Comparison of ENCODE assay signal across 30 cellular contexts in the genomic region with DNA sequence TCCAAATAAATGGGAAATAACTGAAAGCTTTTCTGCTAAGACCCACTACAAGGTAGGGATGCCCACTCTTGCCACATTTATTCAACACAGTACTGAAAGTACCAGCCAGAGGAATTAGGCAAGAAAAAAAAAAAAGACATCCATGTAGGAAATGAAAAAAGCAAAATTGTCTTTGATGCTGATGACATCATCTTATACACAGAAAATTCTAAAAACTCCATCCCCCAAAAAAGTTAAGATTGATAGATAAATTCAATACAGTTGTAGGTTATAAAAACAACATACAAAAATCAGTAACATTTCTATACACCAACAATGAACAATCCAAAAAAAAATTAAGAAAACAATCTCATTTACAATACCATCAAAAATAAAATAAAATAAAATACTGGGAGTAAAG.
"Had no signal": no experiment of that assay in that cellular context is flagged by ENCODE, and none has a peak within 500 bp of the region (broad histone marks: within the 10 kb centered on the region; RNA-seq: fewer than 3 reads in every experiment).

No MANE protein-coding gene starts in this region.

- H3K36me3 ChIP-seq: ascending aorta, cardiac muscle cell had no signal

- H3K4me3 ChIP-seq: ascending aorta, cardiac muscle cell had no signal

- H3K4me1 ChIP-seq: ascending aorta had no signal

- H3K9me3 ChIP-seq: ascending aorta had no signal

- ATAC-seq: activated CD8-positive, alpha-beta T cell treated with anti-CD3 and anti-CD28 coated beads for 36 hours; activated naive CD8-positive, alpha-beta T cell treated with anti-CD3 and anti-CD28 coated beads, Interleukin-2, amount 50 U/mL, for 24 hours; T-cell had no signal

- H3K27ac ChIP-seq: ascending aorta, cardiac muscle cell, VCaP had no signal

- FAIRE-seq: bronchial epithelial cell, TTC549 had no signal

- H3K27me3 ChIP-seq: ascending aorta, cardiac muscle cell had no signal

- DNase-seq: activated B cell treated with CpG ODN at 0.5 μM for 24 hours; activated CD4-positive, alpha-beta memory T cell treated with anti-CD3 and anti-CD28 coated beads for 36 hours; activated CD4-positive, alpha-beta T cell treated with anti-CD3 and anti-CD28 coated beads for 4 hours; activated CD4-positive, alpha-beta T cell treated with anti-CD3 and anti-CD28 coated beads, Interleukin-2, amount 10 ng/mL, durations not matched to agents 24 days and 14 days; activated CD4-positive, alpha-beta T cell treated with anti-CD3 and anti-CD28 coated beads, Interleukin-2, amount 50 U/mL, for 1 hour; activated CD4-positive, alpha-beta T cell treated with anti-CD3 and anti-CD28 coated beads, Interleukin-2, amount 50 U/mL, for 4 hours; activated CD4-positive, CD25-positive, alpha-beta regulatory T cell treated with anti-CD3 and anti-CD28 coated beads, Interleukin-2, amount 50 U/mL, for 72 hours; activated CD8-positive, alpha-beta memory T cell treated with anti-CD3 and anti-CD28 coated beads, Interleukin-2, amount 50 U/mL, for 4 hours; activated CD8-positive, alpha-beta T cell treated with anti-CD3 and anti-CD28 coated beads for 36 hours; activated effector memory CD4-positive, alpha-beta T cell treated with Interleukin-2 at 50 U/mL for 16 hours; activated gamma-delta T cell; activated naive CD4-positive, alpha-beta T cell treated with anti-CD3 and anti-CD28 coated beads, Interleukin-2, amount 10 ng/mL, durations not matched to agents 7 days and 5 days; activated naive CD4-positive, alpha-beta T cell treated with Interleukin-2 at 50 U/mL for 16 hours; activated naive CD8-positive, alpha-beta T cell treated with anti-CD3 and anti-CD28 coated beads, Interleukin-2, amount 10 ng/mL, durations not matched to agents 7 days and 5 days; activated naive CD8-positive, alpha-beta T cell treated with anti-CD3 and anti-CD28 coated beads, Interleukin-2, amount 50 U/mL, for 24 hours; activated T-cell treated with anti-CD3 and anti-CD28 coated beads for 4 hours; activated T-cell treated with anti-CD3 and anti-CD28 coated beads, Interleukin-2, amount 50 U/mL, for 1 hour; activated T-cell treated with anti-CD3 and anti-CD28 coated beads, Interleukin-2, amount 50 U/mL, for 48 hours; amygdala; anterior cingulate cortex; caudate nucleus; cerebellar nuclear complex; T-cell; T-helper 2 cell; T-helper 9 cell had no signal
